ENCODE assay signal across 9 cellular contexts in genomic region chr15:90351479-90352108, GRCh38. TPM values are rescaled to one million over a fixed set of nuclear protein-coding genes. Genes with fewer than 3 reads are reported as not detected.
DNase-seq lines count a peak whose midpoint lies in the region; ATAC-seq and TF ChIP-seq lines count a peak whose summit lies in the region.
"Had no signal": no experiment of that assay in that cellular context is flagged by ENCODE, and none has a peak within 500 bp of the region (broad histone marks: within the 10 kb centered on the region; RNA-seq: fewer than 3 reads in every experiment).

No MANE protein-coding gene starts in this region.

- H3F3A ChIP-seq in smooth muscle cell (ENCODE audit: low read depth), result no peaks in the 10 kb centered on the region

- peak overlapping the region; percentile 83 for H3K4me3 ChIP-seq in smooth muscle cell

- no peak overlapping the region for H3K9ac ChIP-seq in smooth muscle cell (ENCODE audit: low read depth)

- H3K79me2 ChIP-seq in smooth muscle cell (ENCODE audit: low read depth), result no peaks in the 10 kb centered on the region

- no peaks in the 10 kb centered on the region for H3K27me3 ChIP-seq in CD4-positive, alpha-beta T cell (ENCODE audit: control insufficient read depth, insufficient read depth, low read length)
- H3K27me3 ChIP-seq in smooth muscle cell (ENCODE audit: low read depth), result no peaks in the 10 kb centered on the region

- intact Hi-C loops in CD4-positive, alpha-beta T cell (cut with DNase I, micrococcal nuclease), result loop anchor here (1.0 to 2.0 kb wide), 3 partner anchors 31 to 117 kb away; partner anchors contain the start of genes GDPGP1 (in 1 of the 2) and IQGAP1 (in 1 of the 2)
- intact Hi-C loops in activated CD8-positive, alpha-beta T cell treated with anti-CD3 and anti-CD28 coated beads for 36 hours (cut with micrococcal nuclease), result no loop called here
- intact Hi-C loops in left ventricle myocardium superior (cut with micrococcal nuclease), result no loop called here

- POLR2A ChIA-PET in CD4-positive, alpha-beta T cell (lab: Charles Lee), result interaction anchor here (1.1 to 1.6 kb wide), 3 partner anchors 28 to 365 kb away, joined by 3 to 7 read pairs (median 4); partner anchors contain the start of genes BLM and IQGAP1
- POLR2A ChIA-PET in activated CD8-positive, alpha-beta T cell treated with anti-CD3 and anti-CD28 coated beads for 36 hours (lab: Charles Lee), result interaction anchor here (0.6 to 1.5 kb wide), 7 partner anchors 9 to 99 kb away, joined by 3 to 5 read pairs (median 4); no protein-coding TSS in a partner anchor

- WGBS in smooth muscle cell (ENCODE audit: low lambda C conversion rate), result 27% methylated on average over 25 of the region's 25 CpGs

- peaks cover 9% of the 10 kb centered on the region for H3K4me1 Mint-ChIP-seq in CD4-positive, alpha-beta T cell (ENCODE audit: low read depth)
- peaks cover 2% of the 10 kb centered on the region for H3K4me1 Mint-ChIP-seq in activated CD8-positive, alpha-beta T cell treated with anti-CD3 and anti-CD28 coated beads for 36 hours (ENCODE audit: low read depth)

- H3K27me3 Mint-ChIP-seq in CD4-positive, alpha-beta T cell, result no peaks in the 10 kb centered on the region
- H3K27me3 Mint-ChIP-seq in activated CD8-positive, alpha-beta T cell treated with anti-CD3 and anti-CD28 coated beads for 36 hours, result no peaks in the 10 kb centered on the region

- H3K4me3 Mint-ChIP-seq in CD4-positive, alpha-beta T cell, result peak overlapping the region; percentile 90
- peak overlapping the region; percentile 85 for H3K4me3 Mint-ChIP-seq in activated CD8-positive, alpha-beta T cell treated with anti-CD3 and anti-CD28 coated beads for 36 hours

- H3K4me1 ChIP-seq in smooth muscle cell (ENCODE audit: low read depth), result no peaks in the 10 kb centered on the region

- no peaks in the 10 kb centered on the region for H4K20me1 ChIP-seq in smooth muscle cell (ENCODE audit: low read depth)

- H3K9me3 Mint-ChIP-seq in CD4-positive, alpha-beta T cell, result no peaks in the 10 kb centered on the region
- no peaks in the 10 kb centered on the region for H3K9me3 Mint-ChIP-seq in activated CD8-positive, alpha-beta T cell treated with anti-CD3 and anti-CD28 coated beads for 36 hours

- H3K27ac Mint-ChIP-seq in CD4-positive, alpha-beta T cell, result peak overlapping the region; percentile 56
- H3K27ac Mint-ChIP-seq in activated CD8-positive, alpha-beta T cell treated with anti-CD3 and anti-CD28 coated beads for 36 hours, result peak overlapping the region; percentile 47

- no peaks in the 10 kb centered on the region for H3K36me3 Mint-ChIP-seq in CD4-positive, alpha-beta T cell (ENCODE audit: low read depth)
- no peaks in the 10 kb centered on the region for H3K36me3 Mint-ChIP-seq in activated CD8-positive, alpha-beta T cell treated with anti-CD3 and anti-CD28 coated beads for 36 hours (ENCODE audit: low read depth)

- H3K9me3 ChIP-seq in CD4-positive, alpha-beta T cell (ENCODE audit: control insufficient read depth, low read length), result no peaks in the 10 kb centered on the region
- H3K9me3 ChIP-seq in smooth muscle cell (replicated peaks; ENCODE audit: low read depth), result no peaks in the 10 kb centered on the region
- H3K9me3 ChIP-seq: mucosa of descending colon had no signal

- H3K4me2 ChIP-seq in smooth muscle cell, result peak overlapping the region; percentile 87

- H3K36me3 ChIP-seq in smooth muscle cell (ENCODE audit: low read depth), result no peaks in the 10 kb centered on the region

- CTCF ChIA-PET in CD4-positive, alpha-beta T cell (lab: Charles Lee), result interaction anchor here (0.7 to 1.6 kb wide), 2 partner anchors 32 to 33 kb away, joined by 3 to 6 read pairs; no protein-coding TSS in a partner anchor
- CTCF ChIA-PET in activated CD8-positive, alpha-beta T cell treated with anti-CD3 and anti-CD28 coated beads for 36 hours (lab: Charles Lee), result interaction anchor here (1.2 to 1.9 kb wide), 4 partner anchors 11 to 58 kb away, joined by 3 to 9 read pairs (median 4); no protein-coding TSS in a partner anchor

- H3K27ac ChIP-seq in CD4-positive, alpha-beta T cell (ENCODE audit: low read depth, low read length), result no peak overlapping the region
- no peak overlapping the region for H3K27ac ChIP-seq in smooth muscle cell (ENCODE audit: low read depth)

- peak overlapping the region; percentile 98 for H2AFZ ChIP-seq in smooth muscle cell (ENCODE audit: low read depth)

- no peak for TF ChIP-seq CTCF in CD4-positive, alpha-beta T cell (IDR thresholded peaks at IDR 0.05)
- no peak for TF ChIP-seq CTCF in activated CD8-positive, alpha-beta T cell treated with anti-CD3 and anti-CD28 coated beads for 36 hours (IDR thresholded peaks at IDR 0.05)
- no peak for TF ChIP-seq CTCF in smooth muscle cell (IDR thresholded peaks at IDR 0.05; ENCODE audit: borderline replicate concordance, insufficient read depth, poor library complexity, severe bottlenecking)

- ATAC-seq in CD4-positive, alpha-beta T cell (ENCODE audit: poor library complexity), result peak; percentile 11
- ATAC-seq in HG02759 (IDR thresholded peaks at IDR 0.05; ENCODE audit: unreplicated experiment) (peak; percentile 5), left ventricle myocardium superior (peak; percentile 21)
- peak; percentile 34 for ATAC-seq in activated CD8-positive, alpha-beta T cell treated with anti-CD3 and anti-CD28 coated beads for 36 hours

- no peak for DNase-seq in CD4-positive, alpha-beta T cell
- DNase-seq in activated CD8-positive, alpha-beta T cell treated with anti-CD3 and anti-CD28 coated beads for 36 hours, result no peak
- DNase-seq in left ventricle myocardium superior (peak; percentile 46), smooth muscle cell (lab: John Stamatoyannopoulos, UW; ENCODE audit: unreplicated experiment) (no peak), H4 (ENCODE audit: low spot score) (no peak), cerebellar cortex (ENCODE audit: low spot score) (no peak), CD1c-positive myeloid dendritic cell (ENCODE audit: extremely low spot score) (no peak)

RNA-seq across cellular contexts. Expression of gene ZNF774, which starts 0.5 kb away (rescaled TPM):
- 1 to 10 TPM in 1 of 2 experiments, under 1 TPM in 1; 0.20 to 1.1 TPM for total RNA-seq in CD4-positive, alpha-beta T cell
- total RNA-seq in activated CD8-positive, alpha-beta T cell treated with anti-CD3 and anti-CD28 coated beads for 36 hours, result 1 to 10 TPM; 1.2 to 1.4 TPM
- total RNA-seq in left ventricle myocardium superior (4.9 TPM), smooth muscle cell (0.90 and 2.3 TPM in 2 replicates)
- 0.08 and 1.3 TPM in 2 replicates for polyA plus RNA-seq in smooth muscle cell
- total RNA-seq in H4 (2014; rRNA removed; shearing (Covaris generic)), result 0.23 and 0.48 TPM in 2 replicates

RNA-seq across cellular contexts. Expression of gene IQGAP1, which starts 36.4 kb away (rescaled TPM):
- 10 to 100 TPM; 76.8 to 78.7 TPM for total RNA-seq in CD4-positive, alpha-beta T cell
- total RNA-seq in activated CD8-positive, alpha-beta T cell treated with anti-CD3 and anti-CD28 coated beads for 36 hours, result 100 to 1,000 TPM; 148 to 155 TPM
- 35.4 TPM for total RNA-seq in left ventricle myocardium superior
- total RNA-seq in smooth muscle cell, result 184 and 185 TPM in 2 replicates
- 59.3 and 80.8 TPM in 2 replicates for polyA plus RNA-seq in smooth muscle cell
- total RNA-seq in H4 (2014; rRNA removed; shearing (Covaris generic)), result 39.7 and 53.3 TPM in 2 replicates

Comparison
In these comparisons a context has a peak if more than half of its experiments do, and no peak if none do; other contexts are left out.
1. intact Hi-C loops: an anchor here in CD4-positive, alpha-beta T cell (1.0 to 2.0 kb wide); none called in activated CD8-positive, alpha-beta T cell treated with anti-CD3 and anti-CD28 coated beads for 36 hours and left ventricle myocardium superior.